In genomic region chr1:93061895-93062792, GRCh38 we compare ENCODE assay signal across 8 cellular contexts. TPM values are rescaled to one million over a fixed set of nuclear protein-coding genes. Genes with fewer than 3 reads are reported as not detected.
DNase-seq lines count a peak whose midpoint lies in the region; ATAC-seq and TF ChIP-seq lines count a peak whose summit lies in the region.

No MANE protein-coding gene starts in this region.

- peak; percentile 49 for ATAC-seq in GM18861 (IDR thresholded peaks at IDR 0.05; ENCODE audit: unreplicated experiment)
- ATAC-seq in lung (ENCODE audit: insufficient read depth, low FRiP score) = no peak
- ATAC-seq in GM21447 (IDR thresholded peaks at IDR 0.05; ENCODE audit: unreplicated experiment) = no peak

- H3K27me3 ChIP-seq in mammary epithelial cell (ENCODE audit: insufficient read depth, low read length) = peaks cover 2% of the 10 kb centered on the region
- no peaks in the 10 kb centered on the region for H3K27me3 ChIP-seq in lung (ENCODE audit: control insufficient read depth, insufficient read depth)

- in situ Hi-C loops in KBM-7 (cut with MboI; ENCODE audit: low pct_unique_long_range_greater_than_20kb, low sequenced_read_pairs) = no loop called here
- in situ Hi-C loops in SK-MEL-5 (cut with HindIII; ENCODE audit: low pct_unique_long_range_greater_than_20kb, low sequenced_read_pairs) = loop anchor here (10.0 kb wide), 1 partner anchor 57 kb away; no protein-coding TSS in a partner anchor
- in situ Hi-C loops in mammary epithelial cell (cut with MboI; ENCODE audit: low sequenced_read_pairs in 2 of 2) = no loop called here

- H3K4me1 ChIP-seq in mammary epithelial cell (ENCODE audit: insufficient read depth, low read length) = no peaks in the 10 kb centered on the region
- H3K4me1 ChIP-seq in lung (ENCODE audit: control insufficient read depth in 2 of 2, insufficient read depth in 2 of 2, low read length in 2 of 2) = no peaks in the 10 kb centered on the region

- H3K4me2 ChIP-seq in mammary epithelial cell (ENCODE audit: insufficient read depth, low read depth, low read length) = no peak overlapping the region

- dilution Hi-C loops in mammary epithelial cell (cut with HindIII; ENCODE audit: low sequenced_read_pairs) = no loop called here

- no peak overlapping the region for H3K27ac ChIP-seq in mammary epithelial cell (ENCODE audit: insufficient read depth, low read depth, low read length)
- no peak overlapping the region for H3K27ac ChIP-seq in lung (ENCODE audit: low read depth in 1 of 2, low read length in 1 of 2)

- no peaks in the 10 kb centered on the region for H3K4me1 Mint-ChIP-seq in CD14-positive monocyte

- no peak overlapping the region for H2AFZ ChIP-seq in mammary epithelial cell (ENCODE audit: low read depth, low read length)

- H3K9me3 ChIP-seq in mammary epithelial cell (replicated peaks; ENCODE audit: insufficient read depth, low read length) (no peaks in the 10 kb centered on the region), lung (ENCODE audit: control insufficient read depth in 2 of 2, insufficient read depth in 1 of 2, low read length in 1 of 2) (no peaks in the 10 kb centered on the region)

- H3K4me3 ChIP-seq in mammary epithelial cell (replicated peaks in 1 of 3; ENCODE audit: insufficient read depth in 1 of 3, low read depth in 2 of 3, low read length in 3 of 3) (no peak overlapping the region), lung (no peak overlapping the region)

- H3K36me3 Mint-ChIP-seq in CD14-positive monocyte = no peaks in the 10 kb centered on the region

- H3K27me3 Mint-ChIP-seq in CD14-positive monocyte (ENCODE audit: low read depth in 3 of 3) = peaks cover 6 to 12% (median 8%) of the 10 kb centered on the region in 3 donors

- no peak overlapping the region for H3K27ac Mint-ChIP-seq in CD14-positive monocyte

- no TSS peak for BruUV-seq in mammary epithelial cell (replicated peaks; lab: Mats Ljungman, UMichigan)

- H3K4me3 Mint-ChIP-seq in CD14-positive monocyte = no peak overlapping the region

- DNase-seq in CD14-positive monocyte (ENCODE audit: low spot score) = no peak
- peak; percentile 54 for DNase-seq in KBM-7
- peak; percentile 56 for DNase-seq in SK-MEL-5 (ENCODE audit: low read depth, low spot score)
- DNase-seq in mammary epithelial cell = peak; percentile 39
- DNase-seq in lung (ENCODE audit: low spot score) = no peak
- no peak for DNase-seq in posterior cingulate gyrus

- 51% methylated on average over 3 of the region's 3 CpGs for WGBS in mammary epithelial cell (ENCODE audit: low coverage, missing lambda C conversion rate)
- WGBS in lung, 2 donors = 46 to 67% methylated on average over 3 of the region's 3 CpGs

- H3K36me3 ChIP-seq in mammary epithelial cell (ENCODE audit: insufficient read depth, low read length) (no peaks in the 10 kb centered on the region), lung (ENCODE audit: control insufficient read depth in 2 of 2, insufficient read depth in 2 of 2, low read length in 2 of 2) (no peaks in the 10 kb centered on the region)

- CTCF ChIA-PET in mammary epithelial cell (lab: Charles Lee; ENCODE audit: low non-redundant PET) = interaction anchor here (0.6 to 0.7 kb wide), 2 partner anchors 545 to 752 kb away, joined by 5 read pairs; no protein-coding TSS in a partner anchor

- no peaks in the 10 kb centered on the region for H4K20me1 ChIP-seq in mammary epithelial cell (ENCODE audit: insufficient read depth, low read length)

- H3K79me2 ChIP-seq in mammary epithelial cell (ENCODE audit: insufficient read depth, low read length) = no peaks in the 10 kb centered on the region

- TF ChIP-seq CTCF in CD14-positive monocyte (IDR thresholded peaks at IDR 0.05) (peak; percentile 66), mammary epithelial cell (conservative IDR thresholded peaks at IDR 0.05 in 1 of 2, IDR thresholded peaks at IDR 0.05 in 1 of 2; ENCODE audit: extremely low read depth in 1 of 2, insufficient read depth in 1 of 2, low read depth in 1 of 2, low read length in 2 of 2) (peak; percentile 59 to 68), lung (IDR thresholded peaks at IDR 0.05; ENCODE audit: control extremely low read depth, extremely low read depth) (peak; percentile 33)

- no peak overlapping the region for H3K9ac ChIP-seq in mammary epithelial cell (ENCODE audit: insufficient read depth, low read length)

- H3K9me3 Mint-ChIP-seq in CD14-positive monocyte = peaks cover 0 to 2% (median 0%) of the 10 kb centered on the region in 7 donors

- intact Hi-C loops in CD14-positive monocyte (cut with micrococcal nuclease) = no loop called here
- intact Hi-C loops in mammary epithelial cell (cut with micrococcal nuclease) = loop anchor here (1.0 to 2.0 kb wide), 4 partner anchors 41 to 203 kb away; partner anchors contain the start of gene DIPK1A
- intact Hi-C loops in posterior cingulate gyrus (cut with DNase I) = loop anchor here (2.0 kb wide), 1 partner anchor 41 kb away; no protein-coding TSS in a partner anchor

RNA-seq across cellular contexts. Expression of gene MTF2, which starts 16.9 kb away (rescaled TPM):
- 10 to 100 TPM; 32.5 to 56.3 TPM for polyA plus RNA-seq in CD14-positive monocyte
- 15.3 and 19.2 TPM in 2 replicates for total RNA-seq in SK-MEL-5 (2014; rRNA removed; shearing (Covaris generic))
- 10.2 and 14.5 TPM in 2 replicates for polyA plus RNA-seq in SK-MEL-5 (2015; cell fraction: cytosol; rRNA removed)
- polyA plus RNA-seq in SK-MEL-5 (2015; cell fraction: nucleus; rRNA removed) = 22.2 and 24.9 TPM in 2 replicates
- 10 to 100 TPM; 23.5 to 27.5 TPM for total RNA-seq in mammary epithelial cell
- polyA plus RNA-seq in mammary epithelial cell = 20.0 TPM
- polyA minus RNA-seq in mammary epithelial cell = 63.7 TPM
- total RNA-seq in lung = 10 to 100 TPM; 21.4 to 78.7 TPM
- polyA plus RNA-seq in lung = 10 to 100 TPM in 1 of 2 donors, 1 to 10 TPM in 1; 8.8 to 13.1 TPM

Comparison
In these comparisons a context has a peak if more than half of its experiments do, and no peak if none do; other contexts are left out.
1. DNase-seq: peak in KBM-7 (single experiment), SK-MEL-5 (single experiment) and mammary epithelial cell (single experiment); none in CD14-positive monocyte (single experiment), lung (single experiment) and posterior cingulate gyrus (0 of 10).
2. intact Hi-C loops: an anchor here in mammary epithelial cell (1.0 to 2.0 kb wide) and posterior cingulate gyrus (2.0 kb wide); none called in CD14-positive monocyte.
3. Peak in every context shown above with its lines, with median percentiles within 50 percentile points of each other: CTCF ChIP-seq.